15 cellular contexts compared by ENCODE assay signal in genomic region chr12:52797529-52797894, GRCh38. TPM values are rescaled to one million over a fixed set of nuclear protein-coding genes. Genes with fewer than 3 reads are reported as not detected.
DNase-seq lines count a peak whose midpoint lies in the region; ATAC-seq and TF ChIP-seq lines count a peak whose summit lies in the region.
"Had no signal": no experiment of that assay in that cellular context is flagged by ENCODE, and none has a peak within 500 bp of the region (broad histone marks: within the 10 kb centered on the region; RNA-seq: fewer than 3 reads in every experiment).

No MANE protein-coding gene starts in this region.

- H3K27ac ChIP-seq in SJSA1, result 0 out of 2 replicates have a peak overlapping the region, but pooled peaks have one; percentile 62
- no peak overlapping the region for H3K27ac ChIP-seq in caudate nucleus (ENCODE audit: low read depth, low read length)
- H3K27ac ChIP-seq: HL-60 had no signal

- no peak overlapping the region for H3K4me3 Mint-ChIP-seq in HFFc6
- H3K4me3 Mint-ChIP-seq: CD14-positive monocyte; CD8-positive, alpha-beta T cell; GM23338 had no signal

- H3K36me3 Mint-ChIP-seq in HFFc6 (ENCODE audit: low read depth), result no peaks in the 10 kb centered on the region
- H3K36me3 Mint-ChIP-seq: CD14-positive monocyte; CD8-positive, alpha-beta T cell had no signal

- H3K36me3 ChIP-seq in SJSA1, result no peaks in the 10 kb centered on the region

- peaks cover 10% of the 10 kb centered on the region for H3K27me3 Mint-ChIP-seq in HFFc6 (ENCODE audit: insufficient read depth)

- H3K4me1 ChIP-seq in SJSA1 (replicated peaks), result peaks cover 54% of the 10 kb centered on the region

- peaks cover 17% of the 10 kb centered on the region for H3K27me3 ChIP-seq in SJSA1 (replicated peaks)

- H3K4me1 Mint-ChIP-seq in HFFc6 (ENCODE audit: low read depth), result peaks cover 61% of the 10 kb centered on the region
- H3K4me1 Mint-ChIP-seq: CD14-positive monocyte had no signal

- H3K9me3 ChIP-seq in SJSA1 (replicated peaks), result peaks cover 20% of the 10 kb centered on the region; the same call in 1 of the 2 replicates

- peak overlapping the region; percentile 81; the same call in 1 of the 2 replicates for H3K27ac Mint-ChIP-seq in HFFc6
- H3K27ac Mint-ChIP-seq: CD14-positive monocyte; CD8-positive, alpha-beta T cell; GM23338 had no signal

- DNase-seq in HFFc6, result no peak
- DNase-seq in SJSA1 (ENCODE audit: low read depth in 1 of 2, low spot score in 2 of 2), result no peak
- peak; percentile 44 for DNase-seq in kidney tubule cell (ENCODE audit: low spot score)
- DNase-seq in caudate nucleus (lab: John Stamatoyannopoulos, UW), result no peak
- DNase-seq: CD8-positive, alpha-beta T cell; COR-L47; DMS153; DMS79 treated with DMSO at 0.1 percent for 48 hours; H7 had no signal

- no peak overlapping the region for H3K4me3 ChIP-seq in SJSA1
- H3K4me3 ChIP-seq: GM23338 had no signal

- H3K9me3 Mint-ChIP-seq in HFFc6, result no peaks in the 10 kb centered on the region
- H3K9me3 Mint-ChIP-seq: CD8-positive, alpha-beta T cell; GM23338 had no signal

- no peak for TF ChIP-seq CTCF in HFFc6 (IDR thresholded peaks at IDR 0.05)

- no peak for ATAC-seq in HG03139 (IDR thresholded peaks at IDR 0.05; ENCODE audit: unreplicated experiment)
- ATAC-seq in GM21447 (IDR thresholded peaks at IDR 0.05; ENCODE audit: unreplicated experiment), result no peak
- ATAC-seq: CD8-positive, alpha-beta T cell; GM23338 had no signal

RNA-seq across cellular contexts. Expression of gene KRT3, which starts 1.6 kb away (rescaled TPM):
- total RNA-seq in HFFc6 (2021; fragmentation: NEBNext Ultra II Directional; extraction: Animal tissue kit (Norgen Biotek cat#: 25700)), result not detected
- 0.08 TPM in 1 of 2 replicates, not detected in the other for total RNA-seq in SJSA1 (2014; rRNA removed; shearing (Covaris generic))
- total RNA-seq: A673; CD8-positive, alpha-beta T cell; GM23338; H7 had no signal

RNA-seq across cellular contexts. Expression of gene KRT4, which starts 16.4 kb away (rescaled TPM):
- under 1 TPM in 4 of 6 experiments, not detected in 2; 0.18 to 0.31 (median 0.30) TPM for total RNA-seq in HFFc6 (2021; fragmentation: NEBNext Ultra II Directional; extraction: Animal tissue kit (Norgen Biotek cat#: 25700))
- total RNA-seq in SJSA1 (2014; rRNA removed; shearing (Covaris generic)), result not detected in 2 replicates
- total RNA-seq: A673; CD8-positive, alpha-beta T cell; GM23338; H7 had no signal

RNA-seq across cellular contexts. Expression of gene KRT76, which starts 20.4 kb away (rescaled TPM):
- total RNA-seq in HFFc6 (2021; fragmentation: NEBNext Ultra II Directional; extraction: Animal tissue kit (Norgen Biotek cat#: 25700)), result not detected
- total RNA-seq in SJSA1 (2014; rRNA removed; shearing (Covaris generic)), result 0.21 TPM in 1 of 2 replicates, not detected in the other
- total RNA-seq: A673; CD8-positive, alpha-beta T cell; GM23338; H7 had no signal

RNA-seq across cellular contexts. Expression of gene KRT79, which starts 36.6 kb away (rescaled TPM):
- total RNA-seq in HFFc6 (2021; fragmentation: NEBNext Ultra II Directional; extraction: Animal tissue kit (Norgen Biotek cat#: 25700)), result not detected
- 0.08 and 1.1 TPM in 2 replicates for total RNA-seq in SJSA1 (2014; rRNA removed; shearing (Covaris generic))
- total RNA-seq: A673; CD8-positive, alpha-beta T cell; H7 had no signal

RNA-seq across cellular contexts. Expression of gene KRT78, which starts 51.3 kb away (rescaled TPM):
- under 1 TPM in 1 of 6 experiments, not detected in 5; 0.30 TPM for total RNA-seq in HFFc6 (2021; fragmentation: NEBNext Ultra II Directional; extraction: Animal tissue kit (Norgen Biotek cat#: 25700))
- 0.21 TPM in 1 of 2 replicates, not detected in the other for total RNA-seq in SJSA1 (2014; rRNA removed; shearing (Covaris generic))
- total RNA-seq: A673; CD8-positive, alpha-beta T cell; GM23338; H7 had no signal
